ENCODE assay signal across 13 cellular contexts in the genomic region with DNA sequence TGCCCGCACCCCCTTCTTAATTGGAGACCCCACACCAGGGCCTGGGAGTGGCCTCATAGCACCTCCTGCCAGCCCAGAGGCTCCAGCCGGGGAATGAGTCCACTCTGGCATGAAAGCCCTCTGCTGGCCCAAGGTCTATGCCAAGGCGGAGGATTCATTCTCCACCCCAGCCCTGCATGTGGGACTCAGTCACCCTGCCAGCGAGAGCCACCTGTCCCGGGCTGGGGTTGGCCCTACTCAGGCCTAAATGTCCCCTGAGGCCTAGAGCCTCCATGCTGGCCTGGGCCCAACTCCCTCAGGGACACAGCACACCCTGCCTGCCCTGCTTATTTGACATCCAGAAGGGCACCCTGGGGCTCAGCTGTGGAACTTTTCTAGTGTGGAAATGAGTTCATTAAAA. TPM values are rescaled to one million over a fixed set of nuclear protein-coding genes. Genes with fewer than 3 reads are reported as not detected.
DNase-seq lines count a peak whose midpoint lies in the region; ATAC-seq and TF ChIP-seq lines count a peak whose summit lies in the region.
"Had no signal": no experiment of that assay in that cellular context is flagged by ENCODE, and none has a peak within 500 bp of the region (broad histone marks: within the 10 kb centered on the region; RNA-seq: fewer than 3 reads in every experiment).

No MANE protein-coding gene starts in this region.

- peak overlapping the region in 1 of 2 donors; percentile 68 for H3K27ac ChIP-seq in breast epithelium
- H3K27ac ChIP-seq: esophagus muscularis mucosa had no signal

- no peaks in the 10 kb centered on the region for H3K36me3 ChIP-seq in breast epithelium
- H3K36me3 ChIP-seq: esophagus muscularis mucosa had no signal

- DNase-seq in MCF 10A (ENCODE audit: unreplicated experiment) = no peak
- DNase-seq in breast epithelium (ENCODE audit: low spot score in 2 of 2) = no peak
- DNase-seq in activated naive CD8-positive, alpha-beta T cell treated with anti-CD3 and anti-CD28 coated beads for 36 hours = no peak
- DNase-seq in myocyte (ENCODE audit: low read depth) = peak; percentile 78
- no peak for DNase-seq in type B pancreatic cell (ENCODE audit: extremely low spot score, unreplicated experiment)
- no peak for DNase-seq in amniotic stem cell (lab: John Stamatoyannopoulos, UW)
- no peak for DNase-seq in foreskin melanocyte
- DNase-seq: activated CD4-positive, CD25-positive, alpha-beta regulatory T cell treated with anti-CD3 and anti-CD28 coated beads, Interleukin-2, amount 50 U/mL, for 72 hours; activated gamma-delta T cell treated with Interleukin-2 at 50 U/mL for 16 hours; MM.1S; stimulated activated CD4-positive, alpha-beta T cell treated with anti-CD3 and anti-CD28 coated beads, Interleukin-1b, Interleukin-23, amount 100 ng/mL, for 48 hours had no signal

- POLR2A ChIA-PET in MCF 10A (lab: Yijun Ruan, JAX) = interaction anchor here (2.6 to 3.0 kb wide), 2 partner anchors 63 to 91 kb away, joined by 15 to 19 read pairs; no protein-coding TSS in a partner anchor

- no peaks in the 10 kb centered on the region for H3K9me3 ChIP-seq in breast epithelium
- H3K9me3 ChIP-seq: esophagus muscularis mucosa had no signal

- intact Hi-C loops in MCF 10A (cut with micrococcal nuclease) (loop anchor here (1.0 to 10.0 kb wide), 2 partner anchors 150 to 236 kb away; partner anchors contain the start of gene POMT1), breast epithelium (cut with DNase I; ENCODE audit: low total_unique reads) (loop anchor here (5.0 kb wide), 1 partner anchor 149 kb away; no protein-coding TSS in a partner anchor)

- no peaks in the 10 kb centered on the region for H3K27me3 ChIP-seq in breast epithelium
- H3K27me3 ChIP-seq: esophagus muscularis mucosa had no signal

- H3K4me1 ChIP-seq in breast epithelium = peaks cover 5 to 9% of the 10 kb centered on the region in 2 donors

- no peak for ATAC-seq in GM18517 (IDR thresholded peaks at IDR 0.05; ENCODE audit: unreplicated experiment)

- TF ChIP-seq CTCF in MCF 10A (IDR thresholded peaks at IDR 0.05; ENCODE audit: unreplicated experiment) = no peak
- TF ChIP-seq CTCF in breast epithelium (IDR thresholded peaks at IDR 0.05) = no peak
- TF ChIP-seq CTCF in type B pancreatic cell (conservative IDR thresholded peaks at IDR 0.05) = no peak

- no peak overlapping the region for H3K27ac Mint-ChIP-seq in MCF 10A (ENCODE audit: low read depth, unreplicated experiment)
- H3K27ac Mint-ChIP-seq in activated naive CD8-positive, alpha-beta T cell treated with anti-CD3 and anti-CD28 coated beads for 36 hours = peak overlapping the region; percentile 55
- no peak overlapping the region for H3K27ac Mint-ChIP-seq in type B pancreatic cell

- H3K27me3 Mint-ChIP-seq in MCF 10A (ENCODE audit: insufficient read depth, unreplicated experiment) (no peaks in the 10 kb centered on the region), type B pancreatic cell (no peaks in the 10 kb centered on the region)
- H3K27me3 Mint-ChIP-seq in activated naive CD8-positive, alpha-beta T cell treated with anti-CD3 and anti-CD28 coated beads for 36 hours = no peaks in the 10 kb centered on the region

- no peak for TF ChIP-seq POLR2A in breast epithelium (IDR thresholded peaks at IDR 0.05)

- H3K4me3 Mint-ChIP-seq in MCF 10A (ENCODE audit: unreplicated experiment) (peak overlapping the region; percentile 62), type B pancreatic cell (peak overlapping the region; percentile 80)
- peak overlapping the region; percentile 65 for H3K4me3 Mint-ChIP-seq in activated naive CD8-positive, alpha-beta T cell treated with anti-CD3 and anti-CD28 coated beads for 36 hours

- H3K36me3 Mint-ChIP-seq in MCF 10A (ENCODE audit: insufficient read depth, unreplicated experiment) = no peaks in the 10 kb centered on the region
- peaks cover 16% of the 10 kb centered on the region for H3K36me3 Mint-ChIP-seq in activated naive CD8-positive, alpha-beta T cell treated with anti-CD3 and anti-CD28 coated beads for 36 hours
- H3K36me3 Mint-ChIP-seq in type B pancreatic cell = peaks cover 5% of the 10 kb centered on the region

- no peak overlapping the region for H3K4me3 ChIP-seq in breast epithelium
- H3K4me3 ChIP-seq: esophagus muscularis mucosa had no signal

- no TSS peak for BruUV-seq in MCF 10A (replicated peaks; lab: Mats Ljungman, UMichigan)

- H3K9me3 Mint-ChIP-seq in MCF 10A (ENCODE audit: unreplicated experiment) (no peaks in the 10 kb centered on the region), type B pancreatic cell (no peaks in the 10 kb centered on the region)
- H3K9me3 Mint-ChIP-seq in activated naive CD8-positive, alpha-beta T cell treated with anti-CD3 and anti-CD28 coated beads for 36 hours = no peaks in the 10 kb centered on the region

- H3K4me1 Mint-ChIP-seq in MCF 10A (ENCODE audit: insufficient read depth, unreplicated experiment) (peaks cover 10% of the 10 kb centered on the region), type B pancreatic cell (ENCODE audit: unreplicated experiment) (peaks cover 32% of the 10 kb centered on the region)
- H3K4me1 Mint-ChIP-seq in activated naive CD8-positive, alpha-beta T cell treated with anti-CD3 and anti-CD28 coated beads for 36 hours = peaks cover 55% of the 10 kb centered on the region

- CTCF ChIA-PET in MCF 10A (lab: Yijun Ruan, JAX) = interaction anchor here (0.5 to 14.3 kb wide), 27 partner anchors 8 to 411 kb away, joined by 3 to 151 read pairs (median 5); no protein-coding TSS in a partner anchor

RNA-seq across cellular contexts. Expression of gene RAPGEF1, which starts 1.0 kb away (rescaled TPM):
- total RNA-seq in MCF 10A (2022) = 55.4 and 73.0 TPM in 2 replicates
- 10 to 100 TPM; 35.3 to 38.0 (median 37.3) TPM for total RNA-seq in breast epithelium
- 10 to 100 TPM; 82.3 to 89.0 TPM for total RNA-seq in activated naive CD8-positive, alpha-beta T cell treated with anti-CD3 and anti-CD28 coated beads for 36 hours
- total RNA-seq in myocyte = 274 and 290 TPM in 2 replicates
- 225 TPM for polyA plus RNA-seq in myocyte (2012)
- total RNA-seq in type B pancreatic cell (ENCODE audit: low replicate concordance) = 45.9 and 51.5 TPM in 2 replicates
